Comparison of ENCODE assay signal across 21 cellular contexts in genomic region chr1:3427711-3428704, GRCh38. TPM values are rescaled to one million over a fixed set of nuclear protein-coding genes. Genes with fewer than 3 reads are reported as not detected.
DNase-seq lines count a peak whose midpoint lies in the region; ATAC-seq, FAIRE-seq and TF ChIP-seq lines count a peak whose summit lies in the region.
"Had no signal": no experiment of that assay in that cellular context is flagged by ENCODE, and none has a peak within 500 bp of the region (broad histone marks: within the 10 kb centered on the region; RNA-seq: fewer than 3 reads in every experiment).

No MANE protein-coding gene starts in this region.

- TF ChIP-seq CTCF in right atrium auricular region (IDR thresholded peaks at IDR 0.05) (no peak), WERI-Rb-1 (IDR thresholded peaks at IDR 0.05; ENCODE audit: low read depth, low read length) (no peak), kidney (IDR thresholded peaks at IDR 0.05; ENCODE audit: borderline replicate concordance, extremely low read depth, insufficient read depth) (no peak)

- H3K9me3 ChIP-seq in right atrium auricular region (no peaks in the 10 kb centered on the region), WERI-Rb-1 (ENCODE audit: severe bottlenecking) (no peaks in the 10 kb centered on the region), kidney (ENCODE audit: control insufficient read depth in 1 of 2, low read length in 2 of 2) (no peaks in the 10 kb centered on the region)
- H3K9me3 ChIP-seq: BLaER1, Caco-2 had no signal

- H3K4me1 ChIP-seq in right atrium auricular region (peaks cover 0 to 8% of the 10 kb centered on the region in 2 donors), kidney (ENCODE audit: control insufficient read depth in 1 of 2, insufficient read depth in 1 of 2, low read depth in 1 of 2, low read length in 2 of 2) (peaks cover 3% of the 10 kb centered on the region in 2 donors)
- H3K4me1 ChIP-seq: Caco-2 had no signal

- intact Hi-C loops in Right ventricle myocardium inferior (cut with DNase I), result loop anchor here (10.0 kb wide), 1 partner anchor 1013 kb away; the partner anchor contains the start of gene PEX10
- intact Hi-C loops in kidney (cut with DNase I), result loop anchor here (10.0 kb wide), 1 partner anchor 413 kb away; no protein-coding TSS in a partner anchor

- H3K4me3 ChIP-seq in right atrium auricular region (no peak overlapping the region), WERI-Rb-1 (ENCODE audit: low read depth, low read length) (no peak overlapping the region), kidney (ENCODE audit: low read length in 2 of 2) (no peak overlapping the region)
- H3K4me3 ChIP-seq: BLaER1, GM23248 had no signal

- no peaks in the 10 kb centered on the region for H3K27me3 ChIP-seq in right atrium auricular region
- H3K27me3 ChIP-seq in WERI-Rb-1 (ENCODE audit: insufficient read depth, low read depth, severe bottlenecking), result no peaks in the 10 kb centered on the region

- no peak overlapping the region for H3K9ac ChIP-seq in kidney (ENCODE audit: low read length in 2 of 2)
- H3K9ac ChIP-seq: BLaER1, GM23248 had no signal

- ATAC-seq in Right ventricle myocardium inferior, result no peak
- ATAC-seq: CD8-positive, alpha-beta T cell; HCT116 had no signal

- H3K36me3 ChIP-seq in right atrium auricular region, result no peaks in the 10 kb centered on the region
- H3K36me3 ChIP-seq in WERI-Rb-1, result no peaks in the 10 kb centered on the region
- H3K36me3 ChIP-seq in kidney (ENCODE audit: control insufficient read depth in 1 of 2, insufficient read depth in 2 of 2, low read length in 2 of 2), result peaks cover 2 to 8% of the 10 kb centered on the region in 2 donors
- H3K36me3 ChIP-seq: BLaER1 had no signal

- DNase-seq in Right ventricle myocardium inferior (ENCODE audit: missing footprints) (peak; percentile 67), right atrium auricular region (ENCODE audit: low spot score) (no peak), WERI-Rb-1 (no peak), kidney (peak; percentile 56), cortex of kidney (lab: John Stamatoyannopoulos, UW) (no peak)
- no peak for DNase-seq in stimulated activated CD4-positive, alpha-beta T cell treated with anti-CD3 and anti-CD28 coated beads, Interleukin-2, amount 100 ng/mL, for 24 hours
- DNase-seq: Caco-2; CD4-positive, CD25-positive, alpha-beta regulatory T cell; CD8-positive, alpha-beta T cell; DMS153; DND-41; GM23248; H9 had no signal

- H3K27ac ChIP-seq in right atrium auricular region (no peak overlapping the region), WERI-Rb-1 (peak overlapping the region; percentile 0; the same call in 1 of the 2 replicates), kidney (ENCODE audit: low read depth in 2 of 2, low read length in 2 of 2) (no peak overlapping the region)
- H3K27ac ChIP-seq: 22Rv1, BLaER1, C4-2B, GM23248 had no signal

- FAIRE-seq in kidney (lab: Jason Lieb, UNC), result no peak
- FAIRE-seq: A204.1, G401.6, GM12892 had no signal

RNA-seq across cellular contexts. Expression of gene ARHGEF16, which starts 26.5 kb away (rescaled TPM):
- total RNA-seq in Right ventricle myocardium inferior (1.4 TPM), right atrium auricular region (1 to 10 TPM in 1 of 2 donors, under 1 TPM in 1; 0.22 to 1.5 TPM), kidney (39.3 TPM)
- polyA plus RNA-seq in kidney (ENCODE audit: insufficient read depth, low read depth, low replicate concordance), result 15.5 TPM
- total RNA-seq: CD4-positive, CD25-positive, alpha-beta regulatory T cell; CD8-positive, alpha-beta T cell; GM23248 had no signal
- polyA plus RNA-seq: AG04450; CD4-positive, CD25-positive, alpha-beta regulatory T cell; GM23248 had no signal

Comparison
In these comparisons a context has a peak if more than half of its experiments do, and no peak if none do; other contexts are left out.
1. DNase-seq: peak in Right ventricle myocardium inferior (single experiment) and kidney (single experiment); none in right atrium auricular region (single experiment), WERI-Rb-1 (single experiment), cortex of kidney (single experiment) and stimulated activated CD4-positive, alpha-beta T cell treated with anti-CD3 and anti-CD28 coated beads, Interleukin-2, amount 100 ng/mL, for 24 hours (0 of 2).
2. RNA of gene ARHGEF16, which starts 26.5 kb away (total RNA-seq): 39.3 TPM in kidney (single experiment); 0.22 to 1.5 TPM in right atrium auricular region and 1.4 TPM in Right ventricle myocardium inferior (single experiment); every median in the first group is over 10 times any median in the second.